In genomic region chr4:153486281-153487151, GRCh38 we compare ENCODE assay signal across 8 cellular contexts. TPM values are rescaled to one million over a fixed set of nuclear protein-coding genes. Genes with fewer than 3 reads are reported as not detected.
A peak's percentile ranks its signal among the peaks of the same experiment; 100 is the strongest.
DNase-seq lines count a peak whose midpoint lies in the region; ATAC-seq, FAIRE-seq and TF ChIP-seq lines count a peak whose summit lies in the region.

No MANE protein-coding gene starts in this region.

- H3K4me2 ChIP-seq in MM.1S (ENCODE audit: low read depth, low read length), result no peak overlapping the region

- peak overlapping the region; percentile 79 to 93 (median 84) for H3K4me3 Mint-ChIP-seq in naive thymus-derived CD4-positive, alpha-beta T cell

- FAIRE-seq in G401.6 (lab: Jason Lieb, UNC) (peak; percentile 89), bronchial epithelial cell (lab: Jason Lieb, UNC) (peak; percentile 79)

- H3K4me3 ChIP-seq in bronchial epithelial cell (ENCODE audit: low read depth, low read length) (peak overlapping the region; percentile 9), MM.1S (ENCODE audit: low read length) (no peak overlapping the region)
- no peak overlapping the region for H3K4me3 ChIP-seq in naive thymus-derived CD4-positive, alpha-beta T cell (ENCODE audit: low read length)

- H3K36me3 ChIP-seq in bronchial epithelial cell (ENCODE audit: control insufficient read depth, insufficient read depth, low read length), result no peaks in the 10 kb centered on the region
- H3K36me3 ChIP-seq in naive thymus-derived CD4-positive, alpha-beta T cell (ENCODE audit: control insufficient read depth in 2 of 3, insufficient read depth in 3 of 3, low read length in 3 of 3), result no peaks in the 10 kb centered on the region
- H3K36me3 ChIP-seq in MM.1S (replicated peaks; ENCODE audit: insufficient read depth, low read length), result no peaks in the 10 kb centered on the region

- no peak overlapping the region for H2AFZ ChIP-seq in MM.1S (ENCODE audit: low read length)

- H3F3A ChIP-seq in MM.1S (ENCODE audit: insufficient read depth, low read length), result no peaks in the 10 kb centered on the region

- no peak for ATAC-seq in naive thymus-derived CD4-positive, alpha-beta T cell
- ATAC-seq in HG03378 (IDR thresholded peaks at IDR 0.05; ENCODE audit: unreplicated experiment), result no peak

- peak overlapping the region; percentile 85 for H3K27ac ChIP-seq in naive thymus-derived CD4-positive, alpha-beta T cell (ENCODE audit: low read depth, low read length)
- H3K27ac ChIP-seq in MM.1S (ENCODE audit: low read length), result no peak overlapping the region

- no peaks in the 10 kb centered on the region for H3K27me3 Mint-ChIP-seq in naive thymus-derived CD4-positive, alpha-beta T cell

- no peaks in the 10 kb centered on the region for H3K27me3 ChIP-seq in bronchial epithelial cell (ENCODE audit: control insufficient read depth, insufficient read depth, low read length)
- no peaks in the 10 kb centered on the region for H3K27me3 ChIP-seq in naive thymus-derived CD4-positive, alpha-beta T cell (ENCODE audit: control insufficient read depth in 2 of 2, insufficient read depth in 2 of 2, low read length in 2 of 2)
- H3K27me3 ChIP-seq in MM.1S (replicated peaks; ENCODE audit: insufficient read depth, low read length), result no peaks in the 10 kb centered on the region

- POLR2A ChIA-PET in naive thymus-derived CD4-positive, alpha-beta T cell (lab: Charles Lee), result interaction anchor here (0.7 to 6.1 kb wide), 14 partner anchors 9 to 70 kb away, joined by 3 to 92 read pairs (median 6); partner anchors contain the start of gene TMEM131L

- peak overlapping the region; percentile 87 to 99 (median 95) for H3K27ac Mint-ChIP-seq in naive thymus-derived CD4-positive, alpha-beta T cell

- no peaks in the 10 kb centered on the region for H3K9me3 ChIP-seq in naive thymus-derived CD4-positive, alpha-beta T cell (ENCODE audit: control insufficient read depth in 2 of 3, low read length in 3 of 3)
- H3K9me3 ChIP-seq in MM.1S (replicated peaks; ENCODE audit: insufficient read depth, low read length), result no peaks in the 10 kb centered on the region

- peaks cover 0 to 7% (median 0%) of the 10 kb centered on the region in 5 donors for H3K36me3 Mint-ChIP-seq in naive thymus-derived CD4-positive, alpha-beta T cell

- no peaks in the 10 kb centered on the region for H4K20me1 ChIP-seq in MM.1S (ENCODE audit: insufficient read depth, low read length)

- DNase-seq in NCI-H2196 treated with DMSO at 0.1 percent for 48 hours (lab: John Stamatoyannopoulos, UW; ENCODE audit: unreplicated experiment) (peak; percentile 13), bronchial epithelial cell (ENCODE audit: low read depth) (peak; percentile 99), G401 (ENCODE audit: low spot score) (no peak), MM.1S (no peak)
- DNase-seq in naive thymus-derived CD4-positive, alpha-beta T cell, result peak in 4 of 9 donors; percentile 16 to 54 (median 34)
- no peak for DNase-seq in effector CD4-positive, alpha-beta T cell

- no peaks in the 10 kb centered on the region for H3K9me2 ChIP-seq in MM.1S (replicated peaks; ENCODE audit: insufficient read depth, low read length)

- H3K79me2 ChIP-seq in MM.1S (ENCODE audit: low read length), result no peaks in the 10 kb centered on the region

- intact Hi-C loops in naive thymus-derived CD4-positive, alpha-beta T cell (cut with micrococcal nuclease), result loop anchor here in 1 of 2 donors (5.0 kb wide), 1 partner anchor 36 kb away; no protein-coding TSS in a partner anchor

- TF ChIP-seq CTCF in bronchial epithelial cell (IDR thresholded peaks at IDR 0.05; ENCODE audit: insufficient read depth, low read length, severe bottlenecking), result no peak
- no peak for TF ChIP-seq CTCF in MM.1S (IDR thresholded peaks at IDR 0.05; ENCODE audit: low read length)

- H3K4me1 Mint-ChIP-seq in naive thymus-derived CD4-positive, alpha-beta T cell, result peaks cover 57 to 91% (median 83%) of the 10 kb centered on the region in 7 donors

- H3K9me3 Mint-ChIP-seq in naive thymus-derived CD4-positive, alpha-beta T cell, result peaks cover 0 to 2% (median 0%) of the 10 kb centered on the region in 11 donors

- no peak overlapping the region for H3K9ac ChIP-seq in MM.1S (ENCODE audit: low read length)

- in situ Hi-C loops in G401 (cut with HindIII; ENCODE audit: low sequenced_read_pairs), result no loop called here

- H3K4me1 ChIP-seq in naive thymus-derived CD4-positive, alpha-beta T cell (ENCODE audit: control insufficient read depth in 2 of 2, insufficient read depth in 2 of 2, low read length in 2 of 2), result peaks cover 55 to 66% of the 10 kb centered on the region in 2 donors
- H3K4me1 ChIP-seq in MM.1S (ENCODE audit: low read length), result no peaks in the 10 kb centered on the region

- CTCF ChIA-PET in naive thymus-derived CD4-positive, alpha-beta T cell (lab: Charles Lee), result interaction anchor here (0.8 to 3.7 kb wide), 11 partner anchors 9 to 88 kb away, joined by 3 to 15 read pairs (median 5); partner anchors contain the start of gene TMEM131L

RNA-seq across cellular contexts. Expression of gene TMEM131L, which starts 20.4 kb away (rescaled TPM):
- total RNA-seq in bronchial epithelial cell, result 7.9 TPM in 2 replicates
- total RNA-seq in naive thymus-derived CD4-positive, alpha-beta T cell, result 100 to 1,000 TPM in 2 of 5 experiments, 10 to 100 TPM in 3; 45.8 to 111 (median 97.7) TPM
- polyA plus RNA-seq in naive thymus-derived CD4-positive, alpha-beta T cell, result 10 to 100 TPM; 45.7 to 59.9 TPM
- 4.5 and 13.5 TPM in 2 replicates for total RNA-seq in G401 (2014; rRNA removed; shearing (Covaris generic))

Comparison
In these comparisons a context has a peak if more than half of its experiments do, and no peak if none do; other contexts are left out.
1. DNase-seq: peak in NCI-H2196 treated with DMSO at 0.1 percent for 48 hours (single experiment) and bronchial epithelial cell (single experiment); none in G401 (single experiment), effector CD4-positive, alpha-beta T cell (single experiment) and MM.1S (single experiment).